In genomic region chr2:37635359-37636208, GRCh38 we compare ENCODE assay signal across 8 cellular contexts. TPM values are rescaled to one million over a fixed set of nuclear protein-coding genes. Genes with fewer than 3 reads are reported as not detected.
DNase-seq lines count a peak whose midpoint lies in the region; ATAC-seq and TF ChIP-seq lines count a peak whose summit lies in the region.

No MANE protein-coding gene starts in this region.

- peak overlapping the region; percentile 34 to 82 for H3K4me3 Mint-ChIP-seq in CD14-positive monocyte

- DNase-seq in CD14-positive monocyte (ENCODE audit: low spot score) (peak; percentile 95), KG1 (lab: John Stamatoyannopoulos, UW) (peak; percentile 86), cardiac septum (ENCODE audit: low spot score) (peak; percentile 78), SK-N-DZ (ENCODE audit: low spot score) (no peak), iPS-NIHi11 (ENCODE audit: low spot score) (no peak)
- peak; percentile 53 for DNase-seq in activated CD8-positive, alpha-beta memory T cell treated with anti-CD3 and anti-CD28 coated beads, Interleukin-2, amount 50 U/mL, for 24 hours (ENCODE audit: extremely low read depth)
- peak; percentile 56 to 61 for DNase-seq in stimulated activated CD8-positive, alpha-beta memory T cell treated with anti-CD3 and anti-CD28 coated beads, Interleukin-15, amount 100 ng/mL, for 48 hours (ENCODE audit: low read depth in 2 of 2)

- peak; percentile 83 for ATAC-seq in GM21447 (IDR thresholded peaks at IDR 0.05; ENCODE audit: unreplicated experiment)

- peak overlapping the region; percentile 99 to 100 (median 99) for H3K27ac Mint-ChIP-seq in CD14-positive monocyte

- peaks cover 0 to 4% (median 2%) of the 10 kb centered on the region in 3 donors for H3K27me3 Mint-ChIP-seq in CD14-positive monocyte (ENCODE audit: low read depth in 3 of 3)

- peaks cover 61% of the 10 kb centered on the region for H3K4me1 Mint-ChIP-seq in CD14-positive monocyte

- intact Hi-C loops in CD14-positive monocyte (cut with micrococcal nuclease): loop anchor here in 1 of 2 donors (5.0 to 10.0 kb wide), 3 partner anchors 37 to 189 kb away; partner anchors contain the start of gene CDC42EP3
- intact Hi-C loops in cardiac septum (cut with DNase I): loop anchor here (5.0 kb wide), 2 partner anchors 108 to 218 kb away; no protein-coding TSS in a partner anchor

- TF ChIP-seq CTCF in CD14-positive monocyte (IDR thresholded peaks at IDR 0.05): no peak

- H3K9me3 Mint-ChIP-seq in CD14-positive monocyte: peaks cover 0 to 4% (median 0%) of the 10 kb centered on the region in 7 donors

- H3K36me3 Mint-ChIP-seq in CD14-positive monocyte: peaks cover 11 to 14% of the 10 kb centered on the region in 2 donors

RNA-seq across cellular contexts. Expression of gene CDC42EP3, which starts 35.9 kb away (rescaled TPM):
- 100 to 1,000 TPM; 249 to 272 TPM for polyA plus RNA-seq in CD14-positive monocyte
- 194 TPM for total RNA-seq in cardiac septum
- polyA plus RNA-seq in SK-N-DZ (2014; cell fraction: cytosol; rRNA removed): 16.9 and 26.3 TPM in 2 replicates
- 11.6 and 14.7 TPM in 2 replicates for polyA plus RNA-seq in SK-N-DZ (2014; cell fraction: nucleus; rRNA removed)

Comparison
In these comparisons a context has a peak if more than half of its experiments do, and no peak if none do; other contexts are left out.
1. DNase-seq: peak in CD14-positive monocyte (single experiment), KG1 (single experiment), activated CD8-positive, alpha-beta memory T cell treated with anti-CD3 and anti-CD28 coated beads, Interleukin-2, amount 50 U/mL, for 24 hours (single experiment), cardiac septum (single experiment) and stimulated activated CD8-positive, alpha-beta memory T cell treated with anti-CD3 and anti-CD28 coated beads, Interleukin-15, amount 100 ng/mL, for 48 hours (2 of 2); none in SK-N-DZ (single experiment) and iPS-NIHi11 (single experiment).